ENCODE assay signal across 40 cellular contexts in the genomic region with DNA sequence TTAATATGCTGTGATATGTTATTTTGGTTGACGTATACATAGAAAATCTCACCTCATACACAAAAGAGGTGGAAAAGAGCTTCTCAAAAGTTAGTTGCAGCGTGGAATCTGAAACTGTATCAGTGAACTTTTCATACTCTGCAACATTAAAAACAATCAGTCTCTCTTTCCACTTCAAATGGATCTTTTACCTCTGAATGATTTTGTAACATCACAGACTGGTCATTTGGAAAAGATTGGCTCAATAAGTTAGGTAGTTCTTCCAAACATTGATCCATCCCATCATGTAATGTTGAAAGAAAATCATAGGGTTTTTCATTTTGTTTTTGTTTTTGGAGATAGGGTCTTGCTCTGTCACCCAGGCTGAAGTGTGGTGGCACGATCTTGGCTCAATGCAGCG.
"Had no signal": no experiment of that assay in that cellular context is flagged by ENCODE, and none has a peak within 500 bp of the region (broad histone marks: within the 10 kb centered on the region; RNA-seq: fewer than 3 reads in every experiment).

No MANE protein-coding gene starts in this region.

- H3K4me1 ChIP-seq: adrenal gland, body of pancreas, breast epithelium had no signal

- H3K4me1 Mint-ChIP-seq: activated B cell treated with CpG ODN at 0.5 μM for 24 hours; activated CD4-positive, alpha-beta T cell treated with anti-CD3 and anti-CD28 coated beads, Interleukin-2, amount 10 ng/mL, durations not matched to agents 24 days and 14 days; activated naive CD8-positive, alpha-beta T cell treated with anti-CD3 and anti-CD28 coated beads for 36 hours; activated T-helper 17 cell treated with anti-CD3 and anti-CD28 coated beads, Interleukin-2, amount 50 U/mL, for 72 hours; central memory CD8-positive, alpha-beta T cell had no signal

- H3K4me3 Mint-ChIP-seq: activated B cell treated with CpG ODN at 0.5 μM for 24 hours; activated CD4-positive, alpha-beta memory T cell treated with anti-CD3 and anti-CD28 coated beads for 36 hours; activated CD4-positive, alpha-beta T cell treated with anti-CD3 and anti-CD28 coated beads, Interleukin-2, amount 10 ng/mL, durations not matched to agents 24 days and 14 days; activated CD8-positive, alpha-beta T cell treated with anti-CD3 and anti-CD28 coated beads for 36 hours; activated naive CD4-positive, alpha-beta T cell treated with anti-CD3 and anti-CD28 coated beads for 36 hours; activated naive CD8-positive, alpha-beta T cell treated with anti-CD3 and anti-CD28 coated beads for 36 hours; activated T-cell treated with anti-CD3 and anti-CD28 coated beads, Interleukin-2, amount 50 U/mL, for 4 hours; activated T-cell treated with anti-CD3 and anti-CD28 coated beads, Interleukin-2, amount 50 U/mL, for 72 hours; activated T-helper 1 cell treated with anti-CD3 and anti-CD28 coated beads, Interleukin-12 subunit alpha, Interleukin-12 subunit beta, Interleukin-2, Interleukin-4 antibody, amounts not matched to agents 30 ng/mL and 10 ng/mL and 1 ng/mL, durations not matched to agents 14 hours and 24 hours and 36 hours; activated T-helper 17 cell treated with anti-CD3 and anti-CD28 coated beads, Interleukin-2, amount 50 U/mL, for 72 hours; central memory CD8-positive, alpha-beta T cell; T-helper 1 cell treated with Interleukin-12 subunit alpha and Interleukin-12 subunit beta and Interleukin-4 antibody, amounts not matched to agents 30 μg/mL and 1 μg/mL, for 36 hours; T-helper 2 cell treated with Interferon-gamma antibody and Interleukin-4, amounts not matched to agents 5 μg/mL and 100 μg/mL, for 36 hours had no signal

- H3K9me3 ChIP-seq: adrenal gland had no signal

- DNase-seq: activated B cell treated with CpG ODN at 0.5 μM for 24 hours; activated CD4-positive, alpha-beta memory T cell treated with anti-CD3 and anti-CD28 coated beads for 36 hours; activated CD4-positive, alpha-beta T cell treated with anti-CD3 and anti-CD28 coated beads for 4 hours; activated CD4-positive, alpha-beta T cell treated with anti-CD3 and anti-CD28 coated beads, Interleukin-2, amount 10 ng/mL, durations not matched to agents 24 days and 14 days; activated CD4-positive, alpha-beta T cell treated with anti-CD3 and anti-CD28 coated beads, Interleukin-2, amount 50 U/mL, for 1 hour; activated CD4-positive, alpha-beta T cell treated with anti-CD3 and anti-CD28 coated beads, Interleukin-2, amount 50 U/mL, for 4 hours; activated CD4-positive, CD25-positive, alpha-beta regulatory T cell treated with anti-CD3 and anti-CD28 coated beads, Interleukin-2, amount 50 U/mL, for 72 hours; activated CD8-positive, alpha-beta memory T cell treated with anti-CD3 and anti-CD28 coated beads, Interleukin-2, amount 50 U/mL, for 4 hours; activated CD8-positive, alpha-beta T cell treated with anti-CD3 and anti-CD28 coated beads for 36 hours; activated effector memory CD4-positive, alpha-beta T cell treated with anti-CD3 and anti-CD28 coated beads, Interleukin-2, amount 50 U/mL, for 16 hours; activated gamma-delta T cell treated with Interleukin-2 at 50 U/mL for 16 hours; activated naive CD4-positive, alpha-beta T cell; activated naive CD4-positive, alpha-beta T cell treated with anti-CD3 and anti-CD28 coated beads for 36 hours; activated naive CD4-positive, alpha-beta T cell treated with anti-CD3 and anti-CD28 coated beads, Interleukin-2, amount 50 U/mL, for 16 hours; activated naive CD8-positive, alpha-beta T cell treated with anti-CD3 and anti-CD28 coated beads for 36 hours; activated T-cell treated with anti-CD3 and anti-CD28 coated beads for 4 hours; activated T-cell treated with anti-CD3 and anti-CD28 coated beads, Interleukin-2, amount 50 U/mL, for 1 hour; activated T-cell treated with anti-CD3 and anti-CD28 coated beads, Interleukin-2, amount 50 U/mL, for 4 hours; activated T-cell treated with anti-CD3 and anti-CD28 coated beads, Interleukin-2, amount 50 U/mL, for 72 hours; adrenal gland; amniotic stem cell; aorta; body of pancreas; brain microvascular endothelial cell; caudate nucleus; cerebellar nuclear complex; T-helper 1 cell; T-helper 2 cell; T-helper 9 cell had no signal

- FAIRE-seq: astrocyte, TTC549 had no signal

- H3K27me3 ChIP-seq: adrenal gland, body of pancreas, brain microvascular endothelial cell, breast epithelium, cardiac muscle cell had no signal

- H3K4me3 ChIP-seq: adrenal gland, body of pancreas, breast epithelium, cardiac muscle cell had no signal

- H3K27ac ChIP-seq: adrenal gland, body of pancreas, brain microvascular endothelial cell, breast epithelium, cardiac muscle cell, VCaP had no signal

- ATAC-seq: activated CD8-positive, alpha-beta T cell treated with anti-CD3 and anti-CD28 coated beads for 36 hours; activated naive CD4-positive, alpha-beta T cell treated with anti-CD3 and anti-CD28 coated beads, Interleukin-2, amount 50 U/mL, for 72 hours; activated T-cell treated with anti-CD3 and anti-CD28 coated beads, Interleukin-2, amount 50 U/mL, for 4 hours; activated T-cell treated with anti-CD3 and anti-CD28 coated beads, Interleukin-2, amount 50 U/mL, for 72 hours; activated T-helper 17 cell treated with anti-CD3 and anti-CD28 coated beads, Interleukin-2, amount 50 U/mL, for 72 hours; body of pancreas had no signal

- H3K27me3 Mint-ChIP-seq: activated B cell treated with CpG ODN at 0.5 μM for 24 hours; activated CD4-positive, alpha-beta T cell treated with anti-CD3 and anti-CD28 coated beads, Interleukin-2, amount 10 ng/mL, durations not matched to agents 24 days and 14 days had no signal

- H3K36me3 Mint-ChIP-seq: activated CD4-positive, alpha-beta memory T cell treated with anti-CD3 and anti-CD28 coated beads for 36 hours had no signal

- H3K36me3 ChIP-seq: adrenal gland, brain microvascular endothelial cell, breast epithelium, cardiac muscle cell had no signal

- H3K27ac Mint-ChIP-seq: activated B cell treated with CpG ODN at 0.5 μM for 24 hours; activated CD4-positive, alpha-beta memory T cell treated with anti-CD3 and anti-CD28 coated beads for 36 hours; activated CD4-positive, alpha-beta T cell treated with anti-CD3 and anti-CD28 coated beads, Interleukin-2, amount 10 ng/mL, durations not matched to agents 24 days and 14 days; activated CD8-positive, alpha-beta T cell treated with anti-CD3 and anti-CD28 coated beads for 36 hours; activated naive CD4-positive, alpha-beta T cell treated with anti-CD3 and anti-CD28 coated beads for 36 hours; activated naive CD4-positive, alpha-beta T cell treated with anti-CD3 and anti-CD28 coated beads, Interleukin-2, amount 50 U/mL, for 72 hours; activated naive CD8-positive, alpha-beta T cell treated with anti-CD3 and anti-CD28 coated beads for 36 hours; activated T-cell treated with anti-CD3 and anti-CD28 coated beads, Interleukin-2, amount 50 U/mL, for 72 hours; activated T-helper 1 cell treated with anti-CD3 and anti-CD28 coated beads, Interleukin-12 subunit alpha, Interleukin-12 subunit beta, Interleukin-2, Interleukin-4 antibody, amounts not matched to agents 30 ng/mL and 10 ng/mL and 1 ng/mL, durations not matched to agents 14 hours and 24 hours and 36 hours; activated T-helper 17 cell treated with anti-CD3 and anti-CD28 coated beads, Interleukin-2, amount 50 U/mL, for 72 hours; T-helper 1 cell treated with Interleukin-12 subunit alpha and Interleukin-12 subunit beta and Interleukin-4 antibody, amounts not matched to agents 30 μg/mL and 1 μg/mL, for 36 hours; T-helper 2 cell treated with Interferon-gamma antibody and Interleukin-4, amounts not matched to agents 5 μg/mL and 100 μg/mL, for 36 hours had no signal
